Comparison of ENCODE assay signal across 7 cellular contexts in the genomic region with DNA sequence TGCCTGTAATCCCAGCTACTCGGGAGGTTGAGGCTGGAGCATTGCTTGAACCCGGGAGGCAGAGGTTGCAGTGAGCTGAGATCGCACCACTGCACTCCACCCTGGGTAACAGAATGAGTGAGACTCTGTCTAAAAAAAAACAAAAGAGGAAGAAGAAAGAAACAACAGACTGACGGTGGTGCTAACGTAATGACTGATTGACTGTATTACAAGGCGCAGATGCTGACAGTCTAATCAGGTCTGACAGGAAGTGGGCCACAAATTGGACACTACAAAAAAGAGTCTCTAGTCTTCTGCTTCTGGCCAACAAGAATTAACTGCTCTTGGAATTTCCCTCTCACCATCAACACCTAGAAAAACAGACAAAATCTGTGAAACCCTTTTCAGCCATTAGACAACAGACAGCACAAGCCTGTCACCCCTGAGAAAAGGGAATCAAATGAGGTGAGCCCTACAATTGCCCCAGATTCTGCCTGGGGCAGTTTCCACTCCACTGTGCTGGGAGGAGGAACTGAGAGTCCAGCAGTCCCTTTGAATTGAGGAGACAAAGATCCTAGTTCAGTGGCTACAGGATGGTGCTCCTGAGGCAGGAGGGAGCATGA. TPM values are rescaled to one million over a fixed set of nuclear protein-coding genes. Genes with fewer than 3 reads are reported as not detected.
DNase-seq lines count a peak whose midpoint lies in the region; ATAC-seq lines count a peak whose summit lies in the region.

No MANE protein-coding gene starts in this region.

- ATAC-seq in GM18858 (IDR thresholded peaks at IDR 0.05; ENCODE audit: unreplicated experiment) (peak; percentile 64), GM21786 (IDR thresholded peaks at IDR 0.05; ENCODE audit: unreplicated experiment) (peak; percentile 78), memory B cell (ENCODE audit: low read depth) (peak; percentile 75)

- H3K9me3 Mint-ChIP-seq in memory B cell = peaks cover 1% of the 10 kb centered on the region

- H3K36me3 Mint-ChIP-seq in memory B cell = peaks cover 20% of the 10 kb centered on the region

- peaks cover 44% of the 10 kb centered on the region for H3K4me1 Mint-ChIP-seq in memory B cell

- peak overlapping the region; percentile 98 for H3K27ac Mint-ChIP-seq in memory B cell

- H3K4me3 Mint-ChIP-seq in memory B cell = peak overlapping the region; percentile 95

- in situ Hi-C loops in KBM-7 (cut with MboI; ENCODE audit: low pct_unique_long_range_greater_than_20kb, low sequenced_read_pairs) = no loop called here

- DNase-seq in KBM-7 = peak; percentile 47
- peak in 1 of 2 donors; percentile 71 for DNase-seq in memory B cell (ENCODE audit: low spot score in 2 of 2)
- no peak for DNase-seq in NCI-H1436 treated with DMSO at 0.1 percent for 48 hours (lab: John Stamatoyannopoulos, UW)
- DNase-seq in HT-29 (ENCODE audit: low spot score) = no peak
- DNase-seq in activated effector memory CD4-positive, alpha-beta T cell treated with Interleukin-2 at 50 U/mL for 16 hours = no peak

- no peaks in the 10 kb centered on the region for H3K27me3 Mint-ChIP-seq in memory B cell

RNA-seq across cellular contexts. Expression of a gene that starts 43.2 kb away (rescaled TPM):
- total RNA-seq in HT-29 (2014; rRNA removed; shearing (Covaris generic)) = not detected in 2 replicates
